Comparison of ENCODE assay signal across 8 cellular contexts in the genomic region with DNA sequence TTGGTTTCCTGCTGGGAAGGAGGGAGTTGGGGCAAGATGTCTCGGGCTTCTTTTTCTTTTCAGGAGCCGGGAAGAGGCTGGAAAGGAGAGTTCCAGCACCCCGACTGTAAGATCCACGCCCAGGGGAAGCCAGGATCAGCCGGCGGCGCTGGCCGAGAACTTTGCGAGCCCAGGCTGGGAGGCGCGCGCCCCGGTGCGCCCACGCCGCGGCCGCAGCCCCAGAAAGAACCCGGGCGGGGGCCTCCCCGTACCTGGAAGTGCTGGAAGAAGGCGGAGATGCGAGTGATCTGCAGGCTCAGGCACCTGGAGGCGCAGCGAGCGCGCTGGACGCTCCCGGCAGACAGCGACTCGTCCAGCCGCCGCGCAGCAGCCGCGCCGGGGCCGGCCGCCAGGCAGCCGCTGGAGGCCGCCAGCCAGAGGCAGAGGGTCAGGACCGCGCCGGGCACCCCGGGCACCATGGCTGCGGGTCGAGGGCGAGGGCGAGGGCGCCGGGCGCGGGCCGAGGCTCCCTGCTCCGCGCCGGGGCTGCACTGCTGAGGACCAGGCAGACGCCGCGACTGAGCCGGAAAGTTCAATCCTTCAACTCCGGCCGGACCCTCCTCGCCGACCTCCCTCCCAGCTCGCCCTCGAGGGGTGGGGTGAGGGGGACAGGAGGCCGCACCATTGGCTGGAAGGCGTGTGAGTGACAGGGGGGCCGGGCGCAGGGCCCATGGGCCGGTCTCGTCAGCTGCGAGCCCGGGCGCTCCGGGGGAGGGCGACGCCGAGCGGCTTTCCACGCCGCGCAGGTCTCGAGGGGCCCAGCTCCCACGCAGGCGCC. TPM values are rescaled to one million over a fixed set of nuclear protein-coding genes. Genes with fewer than 3 reads are reported as not detected.
DNase-seq lines count a peak whose midpoint lies in the region; ATAC-seq and TF ChIP-seq lines count a peak whose summit lies in the region.

A gene with protein sequence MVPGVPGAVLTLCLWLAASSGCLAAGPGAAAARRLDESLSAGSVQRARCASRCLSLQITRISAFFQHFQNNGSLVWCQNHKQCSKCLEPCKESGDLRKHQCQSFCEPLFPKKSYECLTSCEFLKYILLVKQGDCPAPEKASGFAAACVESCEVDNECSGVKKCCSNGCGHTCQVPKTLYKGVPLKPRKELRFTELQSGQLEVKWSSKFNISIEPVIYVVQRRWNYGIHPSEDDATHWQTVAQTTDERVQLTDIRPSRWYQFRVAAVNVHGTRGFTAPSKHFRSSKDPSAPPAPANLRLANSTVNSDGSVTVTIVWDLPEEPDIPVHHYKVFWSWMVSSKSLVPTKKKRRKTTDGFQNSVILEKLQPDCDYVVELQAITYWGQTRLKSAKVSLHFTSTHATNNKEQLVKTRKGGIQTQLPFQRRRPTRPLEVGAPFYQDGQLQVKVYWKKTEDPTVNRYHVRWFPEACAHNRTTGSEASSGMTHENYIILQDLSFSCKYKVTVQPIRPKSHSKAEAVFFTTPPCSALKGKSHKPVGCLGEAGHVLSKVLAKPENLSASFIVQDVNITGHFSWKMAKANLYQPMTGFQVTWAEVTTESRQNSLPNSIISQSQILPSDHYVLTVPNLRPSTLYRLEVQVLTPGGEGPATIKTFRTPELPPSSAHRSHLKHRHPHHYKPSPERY (minus strand): TSS at position 559 of the 817 bp plus-strand sequence. CDS start 101 bp downstream, at position 458.

- peak within 1 kb of the TSS; percentile 3 for H3K4me3 Mint-ChIP-seq in stimulated activated effector memory CD8-positive, alpha-beta T cell treated with anti-CD3 and anti-CD28 coated beads, Interleukin-12 subunit alpha, Interleukin-12 subunit beta, amount 100 ng/mL, for 72 hours

- peak; percentile 58 for DNase-seq in SK-N-SH
- DNase-seq in astrocyte of the cerebellum (ENCODE audit: low read depth): peak; percentile 19
- no peak for DNase-seq in stimulated activated effector memory CD8-positive, alpha-beta T cell treated with anti-CD3 and anti-CD28 coated beads, Interleukin-12 subunit alpha, Interleukin-12 subunit beta, amount 100 ng/mL, for 72 hours (ENCODE audit: low spot score in 2 of 2)
- DNase-seq in KG1 (lab: John Stamatoyannopoulos, UW): no peak
- DNase-seq in MV-4-11 (lab: John Stamatoyannopoulos, UW): no peak
- DNase-seq in stimulated activated CD4-positive, alpha-beta T cell treated with anti-CD3 and anti-CD28 coated beads, Interleukin-4, amount 100 ng/mL, for 1 hour: no peak

- in situ Hi-C loops in astrocyte of the cerebellum (cut with HindIII; ENCODE audit: low sequenced_read_pairs): no loop called here

- no peaks in the 10 kb centered on the region for H3K9me2 ChIP-seq in SK-N-SH

- POLR2A ChIA-PET in SK-N-SH (lab: Yijun Ruan, JAX): no interaction called here

- no peak for TF ChIP-seq RAD21 in SK-N-SH (IDR thresholded peaks at IDR 0.05; ENCODE audit: low read length)

- H3K79me2 ChIP-seq in SK-N-SH (ENCODE audit: insufficient read depth): no peaks in the 10 kb centered on the region

- no peak within 1 kb of the TSS for H3K27ac ChIP-seq in SK-N-SH (ENCODE audit: low read depth in 2 of 2, low read length in 1 of 2)

- H3K9ac ChIP-seq in SK-N-SH: no peak within 1 kb of the TSS

- no peak for ATAC-seq in SK-N-SH treated with all-trans-retinoic acid at 6 μM for 48 hours
- ATAC-seq in stimulated activated effector memory CD8-positive, alpha-beta T cell treated with anti-CD3 and anti-CD28 coated beads, Interleukin-12 subunit alpha, Interleukin-12 subunit beta, amount 100 ng/mL, for 72 hours: no peak

- CTCF ChIA-PET in SK-N-SH (lab: Yijun Ruan, JAX): no interaction called here

- no peak within 1 kb of the TSS for H2AFZ ChIP-seq in SK-N-SH (ENCODE audit: low read depth)

- WGBS in SK-N-SH (ENCODE audit: low lambda C conversion rate): 2% methylated on average over 27 of the region's 87 CpGs

- H3K4me3 ChIP-seq in SK-N-SH (ENCODE audit: low read depth in 2 of 2, low read length in 1 of 2) (no peak within 1 kb of the TSS), astrocyte of the cerebellum (ENCODE audit: low read depth, low read length) (peak within 1 kb of the TSS; percentile 56), iPS-18c (ENCODE audit: insufficient read depth, low read depth, low read length) (peak within 1 kb of the TSS; percentile 65)

- H3K36me3 ChIP-seq in SK-N-SH (replicated peaks in 1 of 2; ENCODE audit: control insufficient read depth in 1 of 2, insufficient read depth in 2 of 2, low read length in 1 of 2): no peaks in the 10 kb centered on the region

- H3K9me3 ChIP-seq in SK-N-SH: no peaks in the 10 kb centered on the region
- peaks cover 8% of the 10 kb centered on the region for H3K9me3 ChIP-seq in iPS-18c (ENCODE audit: control insufficient read depth, insufficient read depth, low read length)

- H3F3A ChIP-seq in SK-N-SH (replicated peaks; ENCODE audit: insufficient read depth): no peaks in the 10 kb centered on the region

- H3K36me3 Mint-ChIP-seq in stimulated activated effector memory CD8-positive, alpha-beta T cell treated with anti-CD3 and anti-CD28 coated beads, Interleukin-12 subunit alpha, Interleukin-12 subunit beta, amount 100 ng/mL, for 72 hours: no peaks in the 10 kb centered on the region

- H3K27ac Mint-ChIP-seq in stimulated activated effector memory CD8-positive, alpha-beta T cell treated with anti-CD3 and anti-CD28 coated beads, Interleukin-12 subunit alpha, Interleukin-12 subunit beta, amount 100 ng/mL, for 72 hours: no peak within 1 kb of the TSS

- H3K9me3 Mint-ChIP-seq in stimulated activated effector memory CD8-positive, alpha-beta T cell treated with anti-CD3 and anti-CD28 coated beads, Interleukin-12 subunit alpha, Interleukin-12 subunit beta, amount 100 ng/mL, for 72 hours: no peaks in the 10 kb centered on the region

- H3K27me3 ChIP-seq in SK-N-SH (ENCODE audit: insufficient read depth): peaks cover 23% of the 10 kb centered on the region; the same call in 1 of the 2 replicates

- H3K4me1 ChIP-seq in SK-N-SH (ENCODE audit: control insufficient read depth in 1 of 2, insufficient read depth in 2 of 2, low read depth in 1 of 2, low read length in 1 of 2): no peaks in the 10 kb centered on the region

- peaks cover 6% of the 10 kb centered on the region for H3K4me1 Mint-ChIP-seq in stimulated activated effector memory CD8-positive, alpha-beta T cell treated with anti-CD3 and anti-CD28 coated beads, Interleukin-12 subunit alpha, Interleukin-12 subunit beta, amount 100 ng/mL, for 72 hours

- no peak for TF ChIP-seq EP300 in SK-N-SH (IDR thresholded peaks at IDR 0.05; ENCODE audit: borderline replicate concordance in 1 of 2, low read depth in 1 of 2, low read length in 1 of 2)

- no peaks in the 10 kb centered on the region for H4K20me1 ChIP-seq in SK-N-SH (ENCODE audit: insufficient read depth)

- TF ChIP-seq CTCF in SK-N-SH (IDR thresholded peaks at IDR 0.05) (no peak), astrocyte of the cerebellum (IDR thresholded peaks at IDR 0.05; ENCODE audit: low read depth, low read length, missing control alignments) (no peak)

- H3K4me2 ChIP-seq in SK-N-SH: no peak within 1 kb of the TSS

TF ChIP-seq in SK-N-SH, 30 proteins besides CTCF, POLR2A, EP300 and RAD21:
- no peak for TF ChIP-seq FOSL2 (IDR thresholded peaks at IDR 0.05; ENCODE audit: borderline replicate concordance, low read depth)
- TF ChIP-seq, protein P1, sequence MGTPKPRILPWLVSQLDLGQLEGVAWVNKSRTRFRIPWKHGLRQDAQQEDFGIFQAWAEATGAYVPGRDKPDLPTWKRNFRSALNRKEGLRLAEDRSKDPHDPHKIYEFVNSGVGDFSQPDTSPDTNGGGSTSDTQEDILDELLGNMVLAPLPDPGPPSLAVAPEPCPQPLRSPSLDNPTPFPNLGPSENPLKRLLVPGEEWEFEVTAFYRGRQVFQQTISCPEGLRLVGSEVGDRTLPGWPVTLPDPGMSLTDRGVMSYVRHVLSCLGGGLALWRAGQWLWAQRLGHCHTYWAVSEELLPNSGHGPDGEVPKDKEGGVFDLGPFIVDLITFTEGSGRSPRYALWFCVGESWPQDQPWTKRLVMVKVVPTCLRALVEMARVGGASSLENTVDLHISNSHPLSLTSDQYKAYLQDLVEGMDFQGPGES (IDR thresholded peaks at IDR 0.05; ENCODE audit: low read depth, low read length): no peak
- TF ChIP-seq SMC3 (IDR thresholded peaks at IDR 0.05; ENCODE audit: low read depth, low read length): no peak

TF ChIP-seq in SK-N-SH treated with all-trans-retinoic acid at 6 μM for 48 hours, 23 proteins besides CTCF, POLR2A, EP300 and RAD21 (continues in another document):
- TF ChIP-seq ZNF70 (CRISPR knock-in tag; IDR thresholded peaks at IDR 0.05) (no peak), ZNF565 (CRISPR knock-in tag; conservative IDR thresholded peaks at IDR 0.05; ENCODE audit: low read depth) (no peak), GLIS3 (CRISPR knock-in tag; IDR thresholded peaks at IDR 0.05) (no peak), BACH2 (CRISPR knock-in tag; IDR thresholded peaks at IDR 0.05; ENCODE audit: borderline replicate concordance) (no peak)
- TF ChIP-seq, protein P2, sequence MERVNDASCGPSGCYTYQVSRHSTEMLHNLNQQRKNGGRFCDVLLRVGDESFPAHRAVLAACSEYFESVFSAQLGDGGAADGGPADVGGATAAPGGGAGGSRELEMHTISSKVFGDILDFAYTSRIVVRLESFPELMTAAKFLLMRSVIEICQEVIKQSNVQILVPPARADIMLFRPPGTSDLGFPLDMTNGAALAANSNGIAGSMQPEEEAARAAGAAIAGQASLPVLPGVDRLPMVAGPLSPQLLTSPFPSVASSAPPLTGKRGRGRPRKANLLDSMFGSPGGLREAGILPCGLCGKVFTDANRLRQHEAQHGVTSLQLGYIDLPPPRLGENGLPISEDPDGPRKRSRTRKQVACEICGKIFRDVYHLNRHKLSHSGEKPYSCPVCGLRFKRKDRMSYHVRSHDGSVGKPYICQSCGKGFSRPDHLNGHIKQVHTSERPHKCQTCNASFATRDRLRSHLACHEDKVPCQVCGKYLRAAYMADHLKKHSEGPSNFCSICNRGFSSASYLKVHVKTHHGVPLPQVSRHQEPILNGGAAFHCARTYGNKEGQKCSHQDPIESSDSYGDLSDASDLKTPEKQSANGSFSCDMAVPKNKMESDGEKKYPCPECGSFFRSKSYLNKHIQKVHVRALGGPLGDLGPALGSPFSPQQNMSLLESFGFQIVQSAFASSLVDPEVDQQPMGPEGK (CRISPR knock-in tag; IDR thresholded peaks at IDR 0.05; ENCODE audit: borderline replicate concordance): no peak
- TF ChIP-seq, protein P3, sequence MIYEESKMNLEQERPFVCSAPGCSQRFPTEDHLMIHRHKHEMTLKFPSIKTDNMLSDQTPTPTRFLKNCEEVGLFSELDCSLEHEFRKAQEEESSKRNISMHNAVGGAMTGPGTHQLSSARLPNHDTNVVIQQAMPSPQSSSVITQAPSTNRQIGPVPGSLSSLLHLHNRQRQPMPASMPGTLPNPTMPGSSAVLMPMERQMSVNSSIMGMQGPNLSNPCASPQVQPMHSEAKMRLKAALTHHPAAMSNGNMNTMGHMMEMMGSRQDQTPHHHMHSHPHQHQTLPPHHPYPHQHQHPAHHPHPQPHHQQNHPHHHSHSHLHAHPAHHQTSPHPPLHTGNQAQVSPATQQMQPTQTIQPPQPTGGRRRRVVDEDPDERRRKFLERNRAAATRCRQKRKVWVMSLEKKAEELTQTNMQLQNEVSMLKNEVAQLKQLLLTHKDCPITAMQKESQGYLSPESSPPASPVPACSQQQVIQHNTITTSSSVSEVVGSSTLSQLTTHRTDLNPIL (CRISPR knock-in tag; IDR thresholded peaks at IDR 0.05; ENCODE audit: low read depth): no peak

RNA-seq across cellular contexts. Expression of the gene that starts here (rescaled TPM):
- polyA plus RNA-seq in SK-N-SH (2012; rRNA removed): under 0.01 and 0.02 TPM in 2 replicates
- 0.01 and 0.03 TPM in 2 replicates for polyA plus RNA-seq in SK-N-SH (2012; cell fraction: cytosol; rRNA removed)
- polyA plus RNA-seq in SK-N-SH (2012; cell fraction: nucleus; rRNA removed): 0.01 TPM in 2 replicates

Comparison
In these comparisons a context has a peak if more than half of its experiments do, and no peak if none do; other contexts are left out.
1. Peak in DNase-seq in SK-N-SH; RNA of the gene not detected or under 1 TPM.
2. H3K4me3 ChIP-seq: peak in astrocyte of the cerebellum (single experiment) and iPS-18c (single experiment); none in SK-N-SH (0 of 2).